ENCODE assay signal across 14 cellular contexts in genomic region chr9:71036501-71036900, GRCh38.
A peak's percentile ranks its signal among the peaks of the same experiment; 100 is the strongest.
DNase-seq lines count a peak whose midpoint lies in the region; ATAC-seq and TF ChIP-seq lines count a peak whose summit lies in the region.
"Had no signal": no experiment of that assay in that cellular context is flagged by ENCODE, and none has a peak within 500 bp of the region (broad histone marks: within the 10 kb centered on the region; RNA-seq: fewer than 3 reads in every experiment).

No MANE protein-coding gene starts in this region.

- H3K4me3 ChIP-seq in astrocyte of the spinal cord (ENCODE audit: low read depth, low read length) (no peak overlapping the region), upper lobe of right lung (no peak overlapping the region)
- H3K4me3 ChIP-seq: BLaER1, K562, spleen had no signal

- H3K36me3 ChIP-seq in upper lobe of right lung = no peaks in the 10 kb centered on the region
- H3K36me3 ChIP-seq: BLaER1, spleen had no signal

- no peaks in the 10 kb centered on the region for H3K27me3 ChIP-seq in upper lobe of right lung
- H3K27me3 ChIP-seq: BLaER1, spleen had no signal

- in situ Hi-C loops in astrocyte of the spinal cord (cut with HindIII; ENCODE audit: low sequenced_read_pairs) = no loop called here

- no peak for TF ChIP-seq CTCF in astrocyte of the spinal cord (IDR thresholded peaks at IDR 0.05; ENCODE audit: low read depth, low read length)
- no peak for TF ChIP-seq CTCF in GM10266 (IDR thresholded peaks at IDR 0.05; ENCODE audit: control insufficient read depth, insufficient read depth, low read depth, missing control alignments)
- TF ChIP-seq CTCF in upper lobe of right lung (IDR thresholded peaks at IDR 0.05) = no peak

- peak; percentile 65 for ATAC-seq in left lobe of liver
- ATAC-seq in upper lobe of right lung = no peak
- no peak for ATAC-seq in HG02938 (IDR thresholded peaks at IDR 0.05; ENCODE audit: unreplicated experiment)
- ATAC-seq: K562 had no signal

- no peaks in the 10 kb centered on the region for H3K4me1 ChIP-seq in upper lobe of right lung
- H3K4me1 ChIP-seq: BLaER1, spleen had no signal

- no peak overlapping the region for H3K27ac ChIP-seq in upper lobe of right lung
- H3K27ac ChIP-seq: BLaER1, spleen had no signal

- intact Hi-C loops in upper lobe of right lung (cut with DNase I) = no loop called here

- peak; percentile 83 for DNase-seq in COR-L47 (lab: John Stamatoyannopoulos, UW)
- DNase-seq in NCI-H1105 treated with DMSO at 0.1 percent for 48 hours (lab: John Stamatoyannopoulos, UW) = peak; percentile 93
- DNase-seq in astrocyte of the spinal cord (ENCODE audit: low read depth, low spot score) = peak; percentile 58
- DNase-seq in left lobe of liver (ENCODE audit: low spot score) = peak; percentile 51
- DNase-seq in germinal center (ENCODE audit: low spot score) = no peak
- DNase-seq in GM10266 (ENCODE audit: extremely low spot score) = no peak
- no peak for DNase-seq in upper lobe of right lung
- DNase-seq: activated CD4-positive, alpha-beta T cell treated with anti-CD3 and anti-CD28 coated beads, Interleukin-2, amount 10 ng/mL, durations not matched to agents 24 days and 14 days; erythroblast; spleen; stimulated activated naive CD4-positive, alpha-beta T cell had no signal

- no peaks in the 10 kb centered on the region for H3K9me3 ChIP-seq in upper lobe of right lung
- H3K9me3 ChIP-seq: BLaER1, spleen had no signal

Comparison
In these comparisons a context has a peak if more than half of its experiments do, and no peak if none do; other contexts are left out.
1. DNase-seq: peak in COR-L47 (single experiment), NCI-H1105 treated with DMSO at 0.1 percent for 48 hours (single experiment), astrocyte of the spinal cord (single experiment) and left lobe of liver (single experiment); none in germinal center (single experiment), GM10266 (single experiment) and upper lobe of right lung (single experiment).